In genomic region chr17:45160505-45161287, GRCh38 we compare ENCODE assay signal across 8 cellular contexts. TPM values are rescaled to one million over a fixed set of nuclear protein-coding genes. Genes with fewer than 3 reads are reported as not detected.
DNase-seq lines count a peak whose midpoint lies in the region; ATAC-seq and TF ChIP-seq lines count a peak whose summit lies in the region.

No MANE protein-coding gene starts in this region.

- peaks cover 42% of the 10 kb centered on the region for H3K4me1 Mint-ChIP-seq in activated CD4-positive, alpha-beta T cell treated with anti-CD3 and anti-CD28 coated beads, Interleukin-2, amount 10 ng/mL, durations not matched to agents 7 days and 5 days

- H3K9me3 Mint-ChIP-seq in activated CD4-positive, alpha-beta T cell treated with anti-CD3 and anti-CD28 coated beads, Interleukin-2, amount 10 ng/mL, durations not matched to agents 7 days and 5 days: no peaks in the 10 kb centered on the region

- H3K27me3 Mint-ChIP-seq in activated CD4-positive, alpha-beta T cell treated with anti-CD3 and anti-CD28 coated beads, Interleukin-2, amount 10 ng/mL, durations not matched to agents 7 days and 5 days: no peaks in the 10 kb centered on the region

- peak; percentile 18 for ATAC-seq in HG02571 (IDR thresholded peaks at IDR 0.05; ENCODE audit: unreplicated experiment)

- TF ChIP-seq CTCF in GM12864 (IDR thresholded peaks at IDR 0.05; ENCODE audit: low read depth, low read length, missing control alignments) (peak; percentile 29), dorsolateral prefrontal cortex (IDR thresholded peaks at IDR 0.05 in 54 of 56, conservative IDR thresholded peaks at IDR 0.05 in 2 of 56; ENCODE audit: low read depth in 1 of 56, partially characterized antibody in 56 of 56) (peak in 22 of 56 donors; percentile 3 to 42 (median 24))

- intact Hi-C loops in dorsolateral prefrontal cortex (cut with DNase I): loop anchor here (1.0 to 10.0 kb wide), 3 partner anchors 12 to 154 kb away; partner anchors contain the start of genes HEXIM1 (in 2 of the 2) and MAP3K14 (in 1 of the 2)

- H3K4me3 ChIP-seq in GM12864 (ENCODE audit: low read depth, low read length): peak overlapping the region; percentile 83
- H3K4me3 ChIP-seq in dorsolateral prefrontal cortex: peak overlapping the region; percentile 77 to 100 (median 95)

- CTCF ChIA-PET in activated CD4-positive, alpha-beta T cell treated with anti-CD3 and anti-CD28 coated beads, Interleukin-2, amount 10 ng/mL, durations not matched to agents 7 days and 5 days (lab: Charles Lee): interaction anchor here (0.9 to 9.4 kb wide), 9 partner anchors 10 to 157 kb away, joined by 3 to 154 read pairs (median 7); partner anchors contain the start of genes ACBD4, HEXIM1 and MAP3K14

- peak overlapping the region; percentile 96 for H3K27ac Mint-ChIP-seq in activated CD4-positive, alpha-beta T cell treated with anti-CD3 and anti-CD28 coated beads, Interleukin-2, amount 10 ng/mL, durations not matched to agents 7 days and 5 days

- POLR2A ChIA-PET in activated CD4-positive, alpha-beta T cell treated with anti-CD3 and anti-CD28 coated beads, Interleukin-2, amount 10 ng/mL, durations not matched to agents 7 days and 5 days (lab: Charles Lee): interaction anchor here (1.0 to 2.8 kb wide), 3 partner anchors 9 to 12 kb away, joined by 7 to 24 read pairs (median 7); partner anchors contain the start of gene HEXIM1

- DNase-seq in GM12864 (ENCODE audit: low read depth) (no peak), NCI-H146 (lab: John Stamatoyannopoulos, UW) (peak; percentile 85), dorsolateral prefrontal cortex (peak in 7 of 10 donors; percentile 42 to 78 (median 63)), lung microvascular endothelial cell (ENCODE audit: low read depth in 2 of 2) (peak; percentile 77 to 82), epidermal melanocyte (ENCODE audit: insufficient read length, low spot score) (no peak)
- DNase-seq in activated CD4-positive, alpha-beta T cell treated with anti-CD3 and anti-CD28 coated beads, Interleukin-2, amount 10 ng/mL, durations not matched to agents 7 days and 5 days: peak; percentile 44
- peak; percentile 27 to 37 for DNase-seq in stimulated activated CD8-positive, alpha-beta memory T cell treated with anti-CD3 and anti-CD28 coated beads, Interleukin-15, amount 100 ng/mL, for 48 hours (ENCODE audit: low read depth in 2 of 2)

- peak overlapping the region; percentile 98 to 100 (median 100) for H3K27ac ChIP-seq in dorsolateral prefrontal cortex

- peaks cover 25% of the 10 kb centered on the region for H3K36me3 Mint-ChIP-seq in activated CD4-positive, alpha-beta T cell treated with anti-CD3 and anti-CD28 coated beads, Interleukin-2, amount 10 ng/mL, durations not matched to agents 7 days and 5 days (ENCODE audit: low read depth)

- peak overlapping the region; percentile 99 for H3K4me3 Mint-ChIP-seq in activated CD4-positive, alpha-beta T cell treated with anti-CD3 and anti-CD28 coated beads, Interleukin-2, amount 10 ng/mL, durations not matched to agents 7 days and 5 days

- H3K27me3 ChIP-seq in dorsolateral prefrontal cortex: no peaks in the 10 kb centered on the region

RNA-seq across cellular contexts. Expression of gene HEXIM2, which starts 1.0 kb away (rescaled TPM):
- total RNA-seq in activated CD4-positive, alpha-beta T cell treated with anti-CD3 and anti-CD28 coated beads, Interleukin-2, amount 10 ng/mL, durations not matched to agents 7 days and 5 days: 1 to 10 TPM; 5.3 to 8.4 TPM
- total RNA-seq in dorsolateral prefrontal cortex (10 to 100 TPM in 73 of 120 experiments, 1 to 10 TPM in 47; 5.1 to 16.7 (median 10.8) TPM), lung microvascular endothelial cell (2.6 and 3.1 TPM in 2 replicates)

RNA-seq across cellular contexts. Expression of gene HEXIM1, which starts 12.4 kb away (rescaled TPM):
- total RNA-seq in activated CD4-positive, alpha-beta T cell treated with anti-CD3 and anti-CD28 coated beads, Interleukin-2, amount 10 ng/mL, durations not matched to agents 7 days and 5 days: 10 to 100 TPM; 30.5 TPM
- total RNA-seq in dorsolateral prefrontal cortex (10 to 100 TPM; 21.0 to 74.9 (median 50.4) TPM), lung microvascular endothelial cell (4.8 and 7.1 TPM in 2 replicates)

RNA-seq across cellular contexts. Expression of gene ACBD4, which starts 25.2 kb away (rescaled TPM):
- total RNA-seq in activated CD4-positive, alpha-beta T cell treated with anti-CD3 and anti-CD28 coated beads, Interleukin-2, amount 10 ng/mL, durations not matched to agents 7 days and 5 days: 10 to 100 TPM; 18.4 to 19.7 TPM
- total RNA-seq in dorsolateral prefrontal cortex (10 to 100 TPM; 15.7 to 37.1 (median 23.9) TPM), lung microvascular endothelial cell (3.2 and 3.3 TPM in 2 replicates)

RNA-seq across cellular contexts. Expression of gene PLCD3, which starts 28.4 kb away (rescaled TPM):
- total RNA-seq in activated CD4-positive, alpha-beta T cell treated with anti-CD3 and anti-CD28 coated beads, Interleukin-2, amount 10 ng/mL, durations not matched to agents 7 days and 5 days: 1 to 10 TPM; 3.0 to 4.1 TPM
- total RNA-seq in dorsolateral prefrontal cortex (100 to 1,000 TPM in 42 of 120 experiments, 10 to 100 TPM in 78; 51.7 to 195 (median 91.1) TPM), lung microvascular endothelial cell (10.9 and 12.3 TPM in 2 replicates)

Comparison
In these comparisons a context has a peak if more than half of its experiments do, and no peak if none do; other contexts are left out.
1. DNase-seq: peak in NCI-H146 (single experiment), activated CD4-positive, alpha-beta T cell treated with anti-CD3 and anti-CD28 coated beads, Interleukin-2, amount 10 ng/mL, durations not matched to agents 7 days and 5 days (single experiment), dorsolateral prefrontal cortex (7 of 10), lung microvascular endothelial cell (2 of 2) and stimulated activated CD8-positive, alpha-beta memory T cell treated with anti-CD3 and anti-CD28 coated beads, Interleukin-15, amount 100 ng/mL, for 48 hours (2 of 2); none in GM12864 (single experiment) and epidermal melanocyte (single experiment).